In genomic region chr20:10634190-10634589, GRCh38 we compare ENCODE assay signal across 21 cellular contexts. TPM values are rescaled to one million over a fixed set of nuclear protein-coding genes. Genes with fewer than 3 reads are reported as not detected.
A peak's percentile ranks its signal among the peaks of the same experiment; 100 is the strongest.
DNase-seq lines count a peak whose midpoint lies in the region; TF ChIP-seq lines count a peak whose summit lies in the region.
"Had no signal": no experiment of that assay in that cellular context is flagged by ENCODE, and none has a peak within 500 bp of the region (broad histone marks: within the 10 kb centered on the region; RNA-seq: fewer than 3 reads in every experiment).

No MANE protein-coding gene starts in this region.

- H3K4me3 ChIP-seq in mammary epithelial cell (replicated peaks in 1 of 3; ENCODE audit: insufficient read depth in 1 of 3, low read depth in 2 of 3, low read length in 3 of 3) (no peak overlapping the region), osteoblast (ENCODE audit: insufficient read depth, low read length) (no peak overlapping the region), uterus (no peak overlapping the region)
- H3K4me3 ChIP-seq: ovary had no signal

- TF ChIP-seq POLR2A in uterus (IDR thresholded peaks at IDR 0.05): no peak

- H3K4me2 ChIP-seq in mammary epithelial cell (ENCODE audit: insufficient read depth, low read depth, low read length) (no peak overlapping the region), osteoblast (ENCODE audit: insufficient read depth, low read length) (peak overlapping the region; percentile 63)

- H3K9me3 Mint-ChIP-seq in MCF 10A (ENCODE audit: unreplicated experiment) (no peaks in the 10 kb centered on the region), chondrocyte (ENCODE audit: low read depth) (no peaks in the 10 kb centered on the region)
- H3K9me3 Mint-ChIP-seq: type B pancreatic cell had no signal

- H3K36me3 ChIP-seq in mammary epithelial cell (ENCODE audit: insufficient read depth, low read length) (peaks cover 10% of the 10 kb centered on the region), osteoblast (ENCODE audit: insufficient read depth, low read length) (peaks cover 12% of the 10 kb centered on the region), uterus (no peaks in the 10 kb centered on the region)
- H3K36me3 ChIP-seq: ovary had no signal

- in situ Hi-C loops in mammary epithelial cell (cut with MboI; ENCODE audit: low sequenced_read_pairs in 2 of 2): loop anchor here (25.0 kb wide), 2 partner anchors 172 to 647 kb away; no protein-coding TSS in a partner anchor

- dilution Hi-C loops in mammary epithelial cell (cut with HindIII; ENCODE audit: low sequenced_read_pairs): no loop called here

- H3K36me3 Mint-ChIP-seq in MCF 10A (ENCODE audit: insufficient read depth, unreplicated experiment): peaks cover 21% of the 10 kb centered on the region
- H3K36me3 Mint-ChIP-seq in chondrocyte (ENCODE audit: low read depth): peaks cover 17% of the 10 kb centered on the region

- intact Hi-C loops in MCF 10A (cut with micrococcal nuclease) (no loop called here), mammary epithelial cell (cut with micrococcal nuclease) (loop anchor here (2.0 to 10.0 kb wide), 3 partner anchors 15 to 657 kb away; no protein-coding TSS in a partner anchor), uterus (cut with DNase I; ENCODE audit: low total_unique reads) (no loop called here)

- TF ChIP-seq CTCF in MCF 10A (IDR thresholded peaks at IDR 0.05; ENCODE audit: unreplicated experiment) (no peak), mammary epithelial cell (conservative IDR thresholded peaks at IDR 0.05 in 1 of 2, IDR thresholded peaks at IDR 0.05 in 1 of 2; ENCODE audit: extremely low read depth in 1 of 2, insufficient read depth in 1 of 2, low read depth in 1 of 2, low read length in 2 of 2) (no peak), chondrocyte (IDR thresholded peaks at IDR 0.05) (no peak), osteoblast (IDR thresholded peaks at IDR 0.05; ENCODE audit: extremely low read depth, low read depth, low read length) (no peak), uterus (IDR thresholded peaks at IDR 0.05) (no peak)

- H3K27ac ChIP-seq in mammary epithelial cell (ENCODE audit: insufficient read depth, low read depth, low read length) (no peak overlapping the region), osteoblast (ENCODE audit: low read depth, low read length) (no peak overlapping the region), uterus (peak overlapping the region; percentile 50 to 69)
- H3K27ac ChIP-seq: C4-2B, HL-60 had no signal

- POLR2A ChIA-PET in MCF 10A (lab: Yijun Ruan, JAX): interaction anchor here (1.5 to 6.4 kb wide), 4 partner anchors 15 to 633 kb away, joined by 4 to 51 read pairs (median 32); partner anchors contain the start of gene JAG1

- CTCF ChIA-PET in MCF 10A (lab: Yijun Ruan, JAX): interaction anchor here (0.7 to 5.3 kb wide), 4 partner anchors 30 to 636 kb away, joined by 3 to 20 read pairs (median 12); no protein-coding TSS in a partner anchor
- CTCF ChIA-PET in mammary epithelial cell (lab: Charles Lee; ENCODE audit: low non-redundant PET): no interaction called here

- H3K27ac Mint-ChIP-seq in MCF 10A (ENCODE audit: low read depth, unreplicated experiment) (peak overlapping the region; percentile 55), chondrocyte (ENCODE audit: unreplicated experiment) (peak overlapping the region; percentile 95)
- H3K27ac Mint-ChIP-seq: activated naive CD8-positive, alpha-beta T cell; type B pancreatic cell had no signal

- H3K79me2 ChIP-seq in mammary epithelial cell (ENCODE audit: insufficient read depth, low read length): peaks cover 9% of the 10 kb centered on the region
- H3K79me2 ChIP-seq in osteoblast (ENCODE audit: insufficient read depth, low read length): no peaks in the 10 kb centered on the region

- WGBS in mammary epithelial cell (ENCODE audit: low coverage, missing lambda C conversion rate): 33% methylated on average over 5 of the region's 5 CpGs

- no peaks in the 10 kb centered on the region for H4K20me1 ChIP-seq in mammary epithelial cell (ENCODE audit: insufficient read depth, low read length)
- H4K20me1 ChIP-seq in osteoblast (ENCODE audit: insufficient read depth, low read length): no peaks in the 10 kb centered on the region

- H2AFZ ChIP-seq in mammary epithelial cell (ENCODE audit: low read depth, low read length) (no peak overlapping the region), osteoblast (ENCODE audit: low read length) (no peak overlapping the region)

- H3K9ac ChIP-seq in mammary epithelial cell (ENCODE audit: insufficient read depth, low read length): no peak overlapping the region

- no peak overlapping the region for H3K4me3 Mint-ChIP-seq in MCF 10A (ENCODE audit: unreplicated experiment)
- H3K4me3 Mint-ChIP-seq in chondrocyte (ENCODE audit: unreplicated experiment): no peak overlapping the region
- H3K4me3 Mint-ChIP-seq: activated naive CD8-positive, alpha-beta T cell had no signal

- BruUV-seq in MCF 10A (replicated peaks; lab: Mats Ljungman, UMichigan) (no TSS peak), mammary epithelial cell (replicated peaks; lab: Mats Ljungman, UMichigan) (no TSS peak)

- H3K27me3 ChIP-seq in mammary epithelial cell (ENCODE audit: insufficient read depth, low read length) (no peaks in the 10 kb centered on the region), osteoblast (ENCODE audit: insufficient read depth, low read length) (no peaks in the 10 kb centered on the region), uterus (no peaks in the 10 kb centered on the region)
- H3K27me3 ChIP-seq: ovary had no signal

- H3K9me3 ChIP-seq in mammary epithelial cell (replicated peaks; ENCODE audit: insufficient read depth, low read length) (no peaks in the 10 kb centered on the region), osteoblast (ENCODE audit: low read depth, low read length) (no peaks in the 10 kb centered on the region), uterus (no peaks in the 10 kb centered on the region)
- H3K9me3 ChIP-seq: ovary had no signal

- H3K4me1 ChIP-seq in mammary epithelial cell (ENCODE audit: insufficient read depth, low read length): peaks cover 57% of the 10 kb centered on the region
- peaks cover 37% of the 10 kb centered on the region for H3K4me1 ChIP-seq in osteoblast (ENCODE audit: insufficient read depth, low read length)
- H3K4me1 ChIP-seq in uterus: no peaks in the 10 kb centered on the region

- H3K27me3 Mint-ChIP-seq in MCF 10A (ENCODE audit: insufficient read depth, unreplicated experiment) (no peaks in the 10 kb centered on the region), chondrocyte (ENCODE audit: low read depth) (no peaks in the 10 kb centered on the region)
- H3K27me3 Mint-ChIP-seq: activated naive CD8-positive, alpha-beta T cell; type B pancreatic cell had no signal

- peaks cover 38% of the 10 kb centered on the region for H3K4me1 Mint-ChIP-seq in MCF 10A (ENCODE audit: insufficient read depth, unreplicated experiment)
- H3K4me1 Mint-ChIP-seq in chondrocyte (ENCODE audit: low read depth): peaks cover 94% of the 10 kb centered on the region

- DNase-seq in MCF 10A (ENCODE audit: unreplicated experiment) (no peak), mammary epithelial cell (no peak), chondrocyte (ENCODE audit: low spot score) (no peak), osteoblast (ENCODE audit: insufficient read length, low spot score, missing footprints) (no peak), uterus (no peak), GF-D8 (lab: John Stamatoyannopoulos, UW) (no peak), SKM-1 treated with dmso at 0.1 percent for 144 hours (lab: John Stamatoyannopoulos, UW; ENCODE audit: unreplicated experiment) (no peak), NCI-H1092 (lab: John Stamatoyannopoulos, UW) (no peak)
- DNase-seq: 8988T; activated CD4-positive, alpha-beta T cell treated with anti-CD3 and anti-CD28 coated beads, Interleukin-2, amount 50 U/mL, for 48 hours; activated T-cell treated with anti-CD3 and anti-CD28 coated beads, Interleukin-2, amount 50 U/mL, for 48 hours; DMS 273 treated with DMSO at 0.1 percent for 48 hours; kidney; NCI-H2081 treated with DMSO at 0.1 percent for 48 hours; NCI-H526 treated with DMSO at 0.1 percent for 48 hours; ovary; small intestine had no signal

RNA-seq across cellular contexts. Expression of gene JAG1, which starts 39.6 kb away (rescaled TPM):
- total RNA-seq in MCF 10A (2022): 62.5 and 88.0 TPM in 2 replicates
- 100 to 1,000 TPM; 244 to 283 TPM for total RNA-seq in mammary epithelial cell
- 54.7 TPM for polyA plus RNA-seq in mammary epithelial cell
- 300 TPM for polyA minus RNA-seq in mammary epithelial cell
- 161 to 510 TPM (median 505 TPM) in 3 replicates for total RNA-seq in chondrocyte
- total RNA-seq in osteoblast: 49.2 and 60.1 TPM in 2 replicates
- total RNA-seq in uterus: 100 to 1,000 TPM in 2 of 4 donors, 10 to 100 TPM in 2; 53.8 to 154 (median 111) TPM

Comparison
In these comparisons a context has a peak if more than half of its experiments do, and no peak if none do; other contexts are left out.
1. H3K27ac ChIP-seq: peak in uterus (2 of 2); none in mammary epithelial cell (single experiment) and osteoblast (single experiment).